ENCODE assay signal across 8 cellular contexts in the genomic region with DNA sequence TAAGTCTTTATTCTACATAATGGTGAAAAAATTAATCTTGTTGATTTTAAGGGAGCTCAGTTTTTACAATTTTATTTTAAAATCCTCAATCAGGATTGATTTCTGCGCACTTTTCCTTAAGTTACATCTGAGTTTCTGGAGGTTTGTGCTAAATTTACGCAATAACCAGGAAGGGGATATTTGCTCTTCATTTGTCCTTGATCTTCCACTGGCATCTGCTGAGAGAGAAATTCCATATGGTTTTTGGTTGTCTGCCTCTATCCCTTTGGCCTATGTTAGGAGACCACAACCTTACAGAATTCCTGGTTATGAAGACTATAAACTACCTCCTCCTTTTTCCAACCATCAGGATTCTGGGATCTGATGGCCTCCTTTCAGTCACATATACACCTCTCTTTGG.
"Had no signal": no experiment of that assay in that cellular context is flagged by ENCODE, and none has a peak within 500 bp of the region (broad histone marks: within the 10 kb centered on the region; RNA-seq: fewer than 3 reads in every experiment).

No MANE protein-coding gene starts in this region.

- H3K27ac Mint-ChIP-seq: H9 had no signal

- H3K27ac ChIP-seq: HL-60, KMS-11 had no signal

- H3K9me3 Mint-ChIP-seq: H9 had no signal

- H3K4me3 Mint-ChIP-seq: H9 had no signal

- DNase-seq: GOT3, H9, HCEC 1CT, IMR-90, KBM-7 had no signal

- H3K4me2 ChIP-seq: KMS-11 had no signal

- FAIRE-seq: H54 had no signal

- H3K9ac ChIP-seq: KMS-11 had no signal
